In genomic region chr2:33373986-33374385, GRCh38 we compare ENCODE assay signal across 20 cellular contexts.
DNase-seq lines count a peak whose midpoint lies in the region; ATAC-seq and TF ChIP-seq lines count a peak whose summit lies in the region.
"Had no signal": no experiment of that assay in that cellular context is flagged by ENCODE, and none has a peak within 500 bp of the region (broad histone marks: within the 10 kb centered on the region; RNA-seq: fewer than 3 reads in every experiment).

No MANE protein-coding gene starts in this region.

- no peaks in the 10 kb centered on the region for H3K36me3 Mint-ChIP-seq in activated naive CD8-positive, alpha-beta T cell treated with anti-CD3 and anti-CD28 coated beads, Interleukin-2, amount 50 U/mL, for 24 hours (ENCODE audit: low read depth)
- H3K36me3 Mint-ChIP-seq in GM23338 (ENCODE audit: low read depth), result no peaks in the 10 kb centered on the region
- peaks cover 21% of the 10 kb centered on the region for H3K36me3 Mint-ChIP-seq in nephron progenitor cell (ENCODE audit: low read depth)
- H3K36me3 Mint-ChIP-seq in CD4-positive, alpha-beta T cell (ENCODE audit: low read depth), result no peaks in the 10 kb centered on the region
- H3K36me3 Mint-ChIP-seq: CD8-positive, alpha-beta memory T cell had no signal

- no peaks in the 10 kb centered on the region for H3K9me2 ChIP-seq in GM23338 (ENCODE audit: insufficient read depth)

- TF ChIP-seq CTCF in cardiac fibroblast (IDR thresholded peaks at IDR 0.05; ENCODE audit: low read depth, low read length) (no peak), GM23338 (conservative IDR thresholded peaks at IDR 0.05; ENCODE audit: low read depth in 2 of 2) (no peak), nephron progenitor cell (IDR thresholded peaks at IDR 0.05) (no peak)
- no peak for TF ChIP-seq CTCF in CD4-positive, alpha-beta T cell (IDR thresholded peaks at IDR 0.05)

- no peaks in the 10 kb centered on the region for H3F3A ChIP-seq in GM23338 (replicated peaks; ENCODE audit: low read depth)

- H3K27ac ChIP-seq in GM23338 (ENCODE audit: low read depth), result no peak overlapping the region
- H3K27ac ChIP-seq in CD4-positive, alpha-beta T cell (ENCODE audit: low read depth, low read length), result no peak overlapping the region
- H3K27ac ChIP-seq: parathyroid adenoma, spleen, transverse colon, WERI-Rb-1 had no signal

- no peaks in the 10 kb centered on the region for H3K4me1 Mint-ChIP-seq in activated naive CD8-positive, alpha-beta T cell treated with anti-CD3 and anti-CD28 coated beads, Interleukin-2, amount 50 U/mL, for 24 hours
- H3K4me1 Mint-ChIP-seq in GM23338 (peaks cover 15% of the 10 kb centered on the region), nephron progenitor cell (no peaks in the 10 kb centered on the region)
- H3K4me1 Mint-ChIP-seq in CD4-positive, alpha-beta T cell (ENCODE audit: low read depth), result no peaks in the 10 kb centered on the region
- H3K4me1 Mint-ChIP-seq: CD8-positive, alpha-beta memory T cell had no signal

- no peaks in the 10 kb centered on the region for H3K36me3 ChIP-seq in GM23338 (ENCODE audit: insufficient read depth)
- H3K36me3 ChIP-seq: spleen, transverse colon, WERI-Rb-1 had no signal

- POLR2A ChIA-PET in CD4-positive, alpha-beta T cell (lab: Charles Lee), result no interaction called here

- no peak overlapping the region for H3K4me3 Mint-ChIP-seq in activated naive CD8-positive, alpha-beta T cell treated with anti-CD3 and anti-CD28 coated beads, Interleukin-2, amount 50 U/mL, for 24 hours
- no peak overlapping the region for H3K4me3 Mint-ChIP-seq in GM23338
- H3K4me3 Mint-ChIP-seq in nephron progenitor cell, result no peak overlapping the region
- no peak overlapping the region for H3K4me3 Mint-ChIP-seq in CD4-positive, alpha-beta T cell
- H3K4me3 Mint-ChIP-seq: activated T-helper 1 cell treated with anti-CD3 and anti-CD28 coated beads, Interleukin-12 subunit alpha, Interleukin-12 subunit beta, Interleukin-2, Interleukin-4 antibody, amounts not matched to agents 30 ng/mL and 10 ng/mL and 1 ng/mL, durations not matched to agents 14 hours and 24 hours and 36 hours had no signal

- no peaks in the 10 kb centered on the region for H3K27me3 ChIP-seq in GM23338 (ENCODE audit: insufficient read depth)
- no peaks in the 10 kb centered on the region for H3K27me3 ChIP-seq in CD4-positive, alpha-beta T cell (ENCODE audit: control insufficient read depth, insufficient read depth, low read length)
- H3K27me3 ChIP-seq: transverse colon had no signal

- H3K27ac Mint-ChIP-seq in activated naive CD8-positive, alpha-beta T cell treated with anti-CD3 and anti-CD28 coated beads, Interleukin-2, amount 50 U/mL, for 24 hours, result no peak overlapping the region
- H3K27ac Mint-ChIP-seq in GM23338, result no peak overlapping the region
- H3K27ac Mint-ChIP-seq in nephron progenitor cell, result no peak overlapping the region
- H3K27ac Mint-ChIP-seq in CD4-positive, alpha-beta T cell, result no peak overlapping the region
- H3K27ac Mint-ChIP-seq: activated T-helper 1 cell treated with anti-CD3 and anti-CD28 coated beads, Interleukin-12 subunit alpha, Interleukin-12 subunit beta, Interleukin-2, Interleukin-4 antibody, amounts not matched to agents 30 ng/mL and 10 ng/mL and 1 ng/mL, durations not matched to agents 14 hours and 24 hours and 36 hours; CD8-positive, alpha-beta memory T cell had no signal

- H3K9me3 Mint-ChIP-seq in activated naive CD8-positive, alpha-beta T cell treated with anti-CD3 and anti-CD28 coated beads, Interleukin-2, amount 50 U/mL, for 24 hours, result no peaks in the 10 kb centered on the region
- H3K9me3 Mint-ChIP-seq in GM23338 (no peaks in the 10 kb centered on the region), nephron progenitor cell (no peaks in the 10 kb centered on the region)
- H3K9me3 Mint-ChIP-seq in CD4-positive, alpha-beta T cell, result no peaks in the 10 kb centered on the region
- H3K9me3 Mint-ChIP-seq: activated T-helper 1 cell treated with anti-CD3 and anti-CD28 coated beads, Interleukin-12 subunit alpha, Interleukin-12 subunit beta, Interleukin-2, Interleukin-4 antibody, amounts not matched to agents 30 ng/mL and 10 ng/mL and 1 ng/mL, durations not matched to agents 14 hours and 24 hours and 36 hours; CD8-positive, alpha-beta memory T cell had no signal

- no peaks in the 10 kb centered on the region for H3K79me2 ChIP-seq in GM23338 (replicated peaks; ENCODE audit: insufficient read depth)
- H3K79me2 ChIP-seq: parathyroid adenoma had no signal

- DNase-seq in Right ventricle myocardium inferior (ENCODE audit: missing footprints), result no peak
- no peak for DNase-seq in cardiac septum (ENCODE audit: low spot score)
- peak; percentile 90 to 91 for DNase-seq in cardiac fibroblast (ENCODE audit: low read depth in 2 of 2)
- no peak for DNase-seq in left ventricle myocardium superior
- no peak for DNase-seq in activated naive CD8-positive, alpha-beta T cell treated with anti-CD3 and anti-CD28 coated beads, Interleukin-2, amount 50 U/mL, for 24 hours
- no peak for DNase-seq in GM23338 (ENCODE audit: low spot score)
- DNase-seq in nephron progenitor cell, result no peak
- DNase-seq in CD4-positive, alpha-beta T cell, result no peak
- DNase-seq: 8988T; CD8-positive, alpha-beta memory T cell; hypothalamus; NCI-H1048; NCI-H82; spleen; SW 1271; transverse colon; WERI-Rb-1 had no signal

- intact Hi-C loops in Right ventricle myocardium inferior (cut with DNase I) (loop anchor here (10.0 kb wide), 2 partner anchors 339 to 599 kb away; no protein-coding TSS in a partner anchor), cardiac septum (cut with DNase I) (loop anchor here (5.0 to 10.0 kb wide), 2 partner anchors 97 to 339 kb away; no protein-coding TSS in a partner anchor), left ventricle myocardium superior (cut with micrococcal nuclease) (no loop called here)
- intact Hi-C loops in CD4-positive, alpha-beta T cell (cut with DNase I, micrococcal nuclease), result loop anchor here in 1 of 2 experiments (2.0 to 10.0 kb wide), 2 partner anchors 211 to 819 kb away; no protein-coding TSS in a partner anchor

- CTCF ChIA-PET in CD4-positive, alpha-beta T cell (lab: Charles Lee), result no interaction called here

- H3K9me3 ChIP-seq in CD4-positive, alpha-beta T cell (ENCODE audit: control insufficient read depth, low read length), result no peaks in the 10 kb centered on the region
- H3K9me3 ChIP-seq: spleen, transverse colon had no signal

- H3K4me3 ChIP-seq in cardiac fibroblast (replicated peaks in 1 of 2; ENCODE audit: low read depth in 2 of 2, low read length in 2 of 2) (no peak overlapping the region), GM23338 (no peak overlapping the region)
- H3K4me3 ChIP-seq: GM12878, spleen, transverse colon had no signal

- no peaks in the 10 kb centered on the region for H4K20me1 ChIP-seq in GM23338 (replicated peaks; ENCODE audit: insufficient read depth)

- no peak overlapping the region for H3K4me2 ChIP-seq in GM23338

- no peak overlapping the region for H2AFZ ChIP-seq in GM23338
- H2AFZ ChIP-seq: parathyroid adenoma had no signal

- H3K4me1 ChIP-seq in GM23338 (ENCODE audit: insufficient read depth), result no peaks in the 10 kb centered on the region
- H3K4me1 ChIP-seq: parathyroid adenoma, transverse colon had no signal

- H3K27me3 Mint-ChIP-seq in activated naive CD8-positive, alpha-beta T cell treated with anti-CD3 and anti-CD28 coated beads, Interleukin-2, amount 50 U/mL, for 24 hours, result no peaks in the 10 kb centered on the region
- H3K27me3 Mint-ChIP-seq in GM23338 (ENCODE audit: insufficient read depth, low read depth, poor library complexity) (no peaks in the 10 kb centered on the region), nephron progenitor cell (ENCODE audit: low read depth, poor library complexity) (no peaks in the 10 kb centered on the region)
- H3K27me3 Mint-ChIP-seq in CD4-positive, alpha-beta T cell, result no peaks in the 10 kb centered on the region

- peak; percentile 81 for ATAC-seq in Right ventricle myocardium inferior
- peak; percentile 77 for ATAC-seq in left ventricle myocardium superior
- ATAC-seq in activated naive CD8-positive, alpha-beta T cell treated with anti-CD3 and anti-CD28 coated beads, Interleukin-2, amount 50 U/mL, for 24 hours, result no peak
- no peak for ATAC-seq in GM23338
- no peak for ATAC-seq in CD4-positive, alpha-beta T cell (ENCODE audit: poor library complexity)
- ATAC-seq: GM12878 had no signal

TF ChIP-seq in GM23338, 12 proteins besides CTCF, POLR2A, EP300 and RAD21:
- TF ChIP-seq REST (IDR thresholded peaks at IDR 0.05; ENCODE audit: unreplicated experiment) (no peak), JUNB (IDR thresholded peaks at IDR 0.05; ENCODE audit: unreplicated experiment) (no peak), ETS1 (IDR thresholded peaks at IDR 0.05) (no peak)

Comparison
In these comparisons a context has a peak if more than half of its experiments do, and no peak if none do; other contexts are left out.
1. ATAC-seq: peak in Right ventricle myocardium inferior (single experiment) and left ventricle myocardium superior (single experiment); none in activated naive CD8-positive, alpha-beta T cell treated with anti-CD3 and anti-CD28 coated beads, Interleukin-2, amount 50 U/mL, for 24 hours (single experiment), GM23338 (single experiment) and CD4-positive, alpha-beta T cell (single experiment).
2. DNase-seq: peak in cardiac fibroblast (2 of 2); none in Right ventricle myocardium inferior (single experiment), cardiac septum (single experiment), left ventricle myocardium superior (single experiment), activated naive CD8-positive, alpha-beta T cell treated with anti-CD3 and anti-CD28 coated beads, Interleukin-2, amount 50 U/mL, for 24 hours (single experiment), GM23338 (single experiment), nephron progenitor cell (single experiment) and CD4-positive, alpha-beta T cell (0 of 10).